ENCODE assay signal across 27 cellular contexts in genomic region chr7:137576481-137576880, GRCh38.
"Had no signal": no experiment of that assay in that cellular context is flagged by ENCODE, and none has a peak within 500 bp of the region (broad histone marks: within the 10 kb centered on the region; RNA-seq: fewer than 3 reads in every experiment).

No MANE protein-coding gene starts in this region.

- H3K4me1 ChIP-seq: body of pancreas, neural progenitor cell, suprapubic skin had no signal

- H3K4me3 Mint-ChIP-seq: activated B cell treated with CpG ODN at 0.5 μM for 24 hours; activated CD8-positive, alpha-beta memory T cell treated with anti-CD3 and anti-CD28 coated beads, Interleukin-2, amount 10 ng/mL, durations not matched to agents 7 days and 5 days; activated CD8-positive, alpha-beta T cell treated with anti-CD3 and anti-CD28 coated beads, Interleukin-2, amount 10 ng/mL, durations not matched to agents 7 days and 5 days; memory B cell; natural killer cell; neural progenitor cell had no signal

- H3K27ac ChIP-seq: body of pancreas, cardiac muscle cell, coronary artery, dorsolateral prefrontal cortex, neural progenitor cell, suprapubic skin, tibial artery had no signal

- H3K4me2 ChIP-seq: neural progenitor cell had no signal

- H3K4me1 Mint-ChIP-seq: activated B cell treated with CpG ODN at 0.5 μM for 24 hours; activated CD8-positive, alpha-beta memory T cell treated with anti-CD3 and anti-CD28 coated beads, Interleukin-2, amount 10 ng/mL, durations not matched to agents 7 days and 5 days; memory B cell; natural killer cell had no signal

- H3K36me3 Mint-ChIP-seq: activated CD8-positive, alpha-beta memory T cell treated with anti-CD3 and anti-CD28 coated beads, Interleukin-2, amount 10 ng/mL, durations not matched to agents 7 days and 5 days; activated naive CD4-positive, alpha-beta T cell treated with anti-CD3 and anti-CD28 coated beads, Interleukin-2, amount 50 U/mL, for 72 hours; memory B cell; natural killer cell; neural progenitor cell had no signal

- ATAC-seq: activated CD8-positive, alpha-beta memory T cell treated with anti-CD3 and anti-CD28 coated beads, Interleukin-2, amount 10 ng/mL, durations not matched to agents 7 days and 5 days; activated CD8-positive, alpha-beta T cell treated with anti-CD3 and anti-CD28 coated beads, Interleukin-2, amount 10 ng/mL, durations not matched to agents 7 days and 5 days; activated naive CD4-positive, alpha-beta T cell treated with anti-CD3 and anti-CD28 coated beads, Interleukin-2, amount 50 U/mL, for 72 hours; body of pancreas; natural killer cell; right cardiac atrium had no signal

- H3K36me3 ChIP-seq: cardiac muscle cell, neural progenitor cell, suprapubic skin, tibial artery had no signal

- H3K9me3 ChIP-seq: body of pancreas, suprapubic skin, tibial artery had no signal

- H3K4me3 ChIP-seq: body of pancreas, cardiac muscle cell, coronary artery, dorsolateral prefrontal cortex, neural progenitor cell, suprapubic skin, tibial artery had no signal

- H3K9me3 Mint-ChIP-seq: activated B cell treated with CpG ODN at 0.5 μM for 24 hours; activated naive CD4-positive, alpha-beta T cell treated with anti-CD3 and anti-CD28 coated beads, Interleukin-2, amount 50 U/mL, for 72 hours; activated T-helper 2 cell treated with anti-CD3 and anti-CD28 coated beads, Interferon-gamma antibody, Interleukin-2, Interleukin-4, amounts not matched to agents 10 μg/mL and 5 μg/mL and 100 μg/mL, durations not matched to agents 14 hours and 24 hours and 36 hours; neural progenitor cell had no signal

- H3K27ac Mint-ChIP-seq: activated B cell treated with CpG ODN at 0.5 μM for 24 hours; activated CD8-positive, alpha-beta memory T cell treated with anti-CD3 and anti-CD28 coated beads, Interleukin-2, amount 10 ng/mL, durations not matched to agents 7 days and 5 days; activated CD8-positive, alpha-beta T cell treated with anti-CD3 and anti-CD28 coated beads, Interleukin-2, amount 10 ng/mL, durations not matched to agents 7 days and 5 days; activated naive CD4-positive, alpha-beta T cell treated with anti-CD3 and anti-CD28 coated beads, Interleukin-2, amount 50 U/mL, for 72 hours; activated T-helper 2 cell treated with anti-CD3 and anti-CD28 coated beads, Interferon-gamma antibody, Interleukin-2, Interleukin-4, amounts not matched to agents 10 μg/mL and 5 μg/mL and 100 μg/mL, durations not matched to agents 14 hours and 24 hours and 36 hours; memory B cell; natural killer cell; neural progenitor cell had no signal

- H2AFZ ChIP-seq: neural progenitor cell had no signal

- H3K27me3 Mint-ChIP-seq: activated B cell treated with CpG ODN at 0.5 μM for 24 hours; activated CD8-positive, alpha-beta memory T cell treated with anti-CD3 and anti-CD28 coated beads, Interleukin-2, amount 10 ng/mL, durations not matched to agents 7 days and 5 days; memory B cell had no signal

- H3K27me3 ChIP-seq: body of pancreas, cardiac muscle cell, dorsolateral prefrontal cortex, neural progenitor cell, suprapubic skin, tibial artery had no signal

- H3K9ac ChIP-seq: neural progenitor cell had no signal

- DNase-seq: activated B cell treated with CpG ODN at 0.5 μM for 24 hours; activated CD8-positive, alpha-beta memory T cell treated with anti-CD3 and anti-CD28 coated beads, Interleukin-2, amount 10 ng/mL, durations not matched to agents 7 days and 5 days; activated CD8-positive, alpha-beta T cell treated with anti-CD3 and anti-CD28 coated beads, Interleukin-2, amount 10 ng/mL, durations not matched to agents 7 days and 5 days; activated naive CD4-positive, alpha-beta T cell; activated T-cell treated with anti-CD3 and anti-CD28 coated beads, Interleukin-2, amount 50 U/mL, for 48 hours; body of pancreas; cerebellar nuclear complex; dorsolateral prefrontal cortex; effector memory CD4-positive, alpha-beta T cell; head of caudate nucleus; hippocampal formation; kidney; natural killer cell; occipital lobe; posterior cingulate gyrus; right cardiac atrium; stimulated activated CD4-positive, alpha-beta T cell treated with anti-CD3 and anti-CD28 coated beads, Interleukin-15, amount 100 ng/mL, for 24 hours; stimulated activated CD4-positive, alpha-beta T cell treated with anti-CD3 and anti-CD28 coated beads, Interleukin-2, amount 100 ng/mL, for 24 hours; stimulated activated naive CD4-positive, alpha-beta T cell; tibial artery had no signal
